Comparison of ENCODE assay signal across 16 cellular contexts in the genomic region with DNA sequence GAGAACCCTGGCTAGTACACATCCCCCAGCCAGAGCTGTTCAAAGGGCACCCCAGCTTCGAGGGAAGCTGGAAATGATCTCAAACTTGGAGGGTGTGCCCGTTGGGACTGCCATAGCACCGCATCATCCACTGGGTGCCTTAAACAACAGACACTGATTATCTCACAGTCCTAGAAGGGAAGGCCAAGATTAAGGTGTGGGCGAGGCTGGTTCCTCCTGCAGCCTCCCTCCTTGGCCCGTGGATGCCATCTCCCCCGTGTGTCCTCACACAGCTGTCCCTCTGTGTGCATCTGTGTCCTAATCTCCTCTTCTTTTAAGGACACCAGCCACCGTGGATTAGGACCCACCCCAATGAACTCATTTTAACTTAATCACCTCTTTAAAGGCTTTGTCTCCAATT. TPM values are rescaled to one million over a fixed set of nuclear protein-coding genes. Genes with fewer than 3 reads are reported as not detected.
DNase-seq lines count a peak whose midpoint lies in the region; ATAC-seq, FAIRE-seq and TF ChIP-seq lines count a peak whose summit lies in the region.
"Had no signal": no experiment of that assay in that cellular context is flagged by ENCODE, and none has a peak within 500 bp of the region (broad histone marks: within the 10 kb centered on the region; RNA-seq: fewer than 3 reads in every experiment).

No MANE protein-coding gene starts in this region.

- TF ChIP-seq POLR2A in HepG2 (IDR thresholded peaks at IDR 0.05; ENCODE audit: insufficient read depth in 1 of 2, low read depth in 2 of 2, low read length in 2 of 2), result no peak

- TF ChIP-seq RAD21 in HepG2 (CRISPR knock-in tag; IDR thresholded peaks at IDR 0.05), result no peak

- H4K20me1 ChIP-seq in HepG2 (ENCODE audit: insufficient read depth, low read length), result peaks cover 3% of the 10 kb centered on the region; the same call in 1 of the 2 replicates
- H4K20me1 ChIP-seq in MM.1S (ENCODE audit: insufficient read depth, low read length), result no peaks in the 10 kb centered on the region

- no peak for DNase-seq in activated CD8-positive, alpha-beta T cell treated with anti-CD3 and anti-CD28 coated beads, Interleukin-2, amount 10 ng/mL, durations not matched to agents 7 days and 5 days
- DNase-seq in HepG2 (ENCODE audit: low spot score) (no peak), caudate nucleus (lab: John Stamatoyannopoulos, UW) (no peak), MM.1S (no peak)
- DNase-seq: activated CD4-positive, alpha-beta T cell treated with anti-CD3 and anti-CD28 coated beads, Interleukin-2, amount 50 U/mL, for 48 hours; dorsolateral prefrontal cortex; GDM1; NCI-H510A treated with DMSO at 0.1 percent for 48 hours; stimulated activated CD4-positive, alpha-beta T cell treated with anti-CD3 and anti-CD28 coated beads, Interleukin-15, amount 100 ng/mL, for 24 hours; T1000 had no signal

- BruUV-seq in HepG2 (replicated peaks; lab: Mats Ljungman, UMichigan), result no TSS peak

- intact Hi-C loops in HepG2 (cut with micrococcal nuclease; ENCODE audit: unreplicated experiment), result no loop called here

- H3K4me2 ChIP-seq in HepG2 (ENCODE audit: low read depth, low read length), result peak overlapping the region; percentile 34; the same call in 1 of the 2 replicates
- no peak overlapping the region for H3K4me2 ChIP-seq in MM.1S (ENCODE audit: low read depth, low read length)

- H3K9ac ChIP-seq in HepG2 (ENCODE audit: insufficient read depth, low read depth, low read length) (no peak overlapping the region), subcutaneous abdominal adipose tissue (ENCODE audit: low read length in 5 of 5) (peak overlapping the region in 1 of 5 donors; percentile 48), MM.1S (ENCODE audit: low read length) (no peak overlapping the region)

- in situ Hi-C loops in HepG2 (cut with HindIII; ENCODE audit: extremely low pct_ligation_motif_present, low pct_unique_long_range_greater_than_20kb), result no loop called here

- H3K9me3 Mint-ChIP-seq in activated CD8-positive, alpha-beta T cell treated with anti-CD3 and anti-CD28 coated beads, Interleukin-2, amount 10 ng/mL, durations not matched to agents 7 days and 5 days (ENCODE audit: insufficient read depth), result no peaks in the 10 kb centered on the region
- H3K9me3 Mint-ChIP-seq: CD14-positive monocyte had no signal

- CTCF ChIA-PET in HEK293 (lab: Yijun Ruan, JAX) (interaction anchor here (0.7 to 1.9 kb wide), 3 partner anchors 31 to 157 kb away, joined by 3 to 6 read pairs (median 3); no protein-coding TSS in a partner anchor), HepG2 (lab: Yijun Ruan, JAX; ENCODE audit: low intra/inter-chr PET ratio, low total read pairs) (no interaction called here)
- CTCF ChIA-PET in activated CD8-positive, alpha-beta T cell treated with anti-CD3 and anti-CD28 coated beads, Interleukin-2, amount 10 ng/mL, durations not matched to agents 7 days and 5 days (lab: Charles Lee), result interaction anchor here (0.9 kb wide), 1 partner anchor 30 kb away, joined by 3 read pairs; no protein-coding TSS in a partner anchor

- WGBS in HepG2 (ENCODE audit: low lambda C conversion rate), result 8% methylated on average over 6 of the region's 7 CpGs

- TF ChIP-seq CTCF in HEK293 (tag by site-specific recombination; IDR thresholded peaks at IDR 0.05) (no peak), HepG2 (CRISPR knock-in tag; IDR thresholded peaks at IDR 0.05) (no peak), MM.1S (IDR thresholded peaks at IDR 0.05; ENCODE audit: low read length) (no peak)

- H3K4me1 ChIP-seq in HEK293 (ENCODE audit: control insufficient read depth, insufficient read depth, low read length) (no peaks in the 10 kb centered on the region; the same call in 1 of the 2 replicates), HepG2 (ENCODE audit: insufficient read depth, low read length) (peaks cover 56% of the 10 kb centered on the region), subcutaneous abdominal adipose tissue (ENCODE audit: control insufficient read depth in 5 of 5, insufficient read depth in 5 of 5, low read length in 5 of 5) (peaks cover 1 to 43% (median 29%) of the 10 kb centered on the region in 5 donors), MM.1S (ENCODE audit: low read length) (no peaks in the 10 kb centered on the region)
- H3K4me1 ChIP-seq: pancreas had no signal

- H3K27ac Mint-ChIP-seq in activated CD8-positive, alpha-beta T cell treated with anti-CD3 and anti-CD28 coated beads, Interleukin-2, amount 10 ng/mL, durations not matched to agents 7 days and 5 days, result peak overlapping the region; percentile 69
- H3K27ac Mint-ChIP-seq: CD14-positive monocyte had no signal

- H3K4me3 ChIP-seq in HEK293 (ENCODE audit: low read depth, low read length) (no peak overlapping the region), HepG2 (replicated peaks in 1 of 3; ENCODE audit: insufficient read depth in 1 of 3, low read depth in 2 of 3, low read length in 3 of 3) (no peak overlapping the region), subcutaneous abdominal adipose tissue (ENCODE audit: low read depth in 1 of 5, low read length in 5 of 5) (no peak overlapping the region), MM.1S (ENCODE audit: low read length) (no peak overlapping the region)
- H3K4me3 ChIP-seq: dorsolateral prefrontal cortex, pancreas, thoracic aorta had no signal

- H3K9me2 ChIP-seq in MM.1S (replicated peaks; ENCODE audit: insufficient read depth, low read length), result no peaks in the 10 kb centered on the region

- no peaks in the 10 kb centered on the region for H3K36me3 Mint-ChIP-seq in activated CD8-positive, alpha-beta T cell treated with anti-CD3 and anti-CD28 coated beads, Interleukin-2, amount 10 ng/mL, durations not matched to agents 7 days and 5 days (ENCODE audit: low read depth)
- H3K36me3 Mint-ChIP-seq: CD14-positive monocyte had no signal

- no peaks in the 10 kb centered on the region; a peak in 1 of 5 replicates for H3K27me3 ChIP-seq in HepG2 (ENCODE audit: control insufficient read depth in 1 of 2, insufficient read depth in 2 of 2, low read length in 2 of 2)
- peaks cover 18 to 35% (median 23%) of the 10 kb centered on the region in 5 donors for H3K27me3 ChIP-seq in subcutaneous abdominal adipose tissue (ENCODE audit: control insufficient read depth in 5 of 5, insufficient read depth in 4 of 5, low read length in 5 of 5)
- H3K27me3 ChIP-seq in MM.1S (replicated peaks; ENCODE audit: insufficient read depth, low read length), result no peaks in the 10 kb centered on the region; the same call in 1 of the 2 replicates
- H3K27me3 ChIP-seq: pancreas had no signal

- H3K36me3 ChIP-seq in HEK293 (ENCODE audit: control insufficient read depth in 2 of 2, insufficient read depth in 1 of 2, low read length in 2 of 2), result no peaks in the 10 kb centered on the region
- H3K36me3 ChIP-seq in HepG2 (replicated peaks in 1 of 2; ENCODE audit: control insufficient read depth in 1 of 2, insufficient read depth in 2 of 2, low read length in 2 of 2), result no peaks in the 10 kb centered on the region
- no peaks in the 10 kb centered on the region for H3K36me3 ChIP-seq in subcutaneous abdominal adipose tissue (ENCODE audit: control insufficient read depth in 5 of 5, insufficient read depth in 5 of 5, low read length in 5 of 5)
- no peaks in the 10 kb centered on the region for H3K36me3 ChIP-seq in MM.1S (replicated peaks; ENCODE audit: insufficient read depth, low read length)
- H3K36me3 ChIP-seq: pancreas, thoracic aorta had no signal

- H3K4me3 Mint-ChIP-seq in activated CD8-positive, alpha-beta T cell treated with anti-CD3 and anti-CD28 coated beads, Interleukin-2, amount 10 ng/mL, durations not matched to agents 7 days and 5 days, result no peak overlapping the region

- no peak for ATAC-seq in activated CD8-positive, alpha-beta T cell treated with anti-CD3 and anti-CD28 coated beads, Interleukin-2, amount 10 ng/mL, durations not matched to agents 7 days and 5 days
- ATAC-seq in HepG2 (no peak), GM18873 (IDR thresholded peaks at IDR 0.05; ENCODE audit: low FRiP score, unreplicated experiment) (no peak)
- ATAC-seq: pancreas had no signal

- no peaks in the 10 kb centered on the region for H3F3A ChIP-seq in MM.1S (ENCODE audit: insufficient read depth, low read length)

- peaks cover 45% of the 10 kb centered on the region for H3K4me1 Mint-ChIP-seq in activated CD8-positive, alpha-beta T cell treated with anti-CD3 and anti-CD28 coated beads, Interleukin-2, amount 10 ng/mL, durations not matched to agents 7 days and 5 days (ENCODE audit: low read depth)

- H2AFZ ChIP-seq in HepG2 (ENCODE audit: low read length) (no peak overlapping the region), MM.1S (ENCODE audit: low read length) (no peak overlapping the region)

- H3K27me3 Mint-ChIP-seq in activated CD8-positive, alpha-beta T cell treated with anti-CD3 and anti-CD28 coated beads, Interleukin-2, amount 10 ng/mL, durations not matched to agents 7 days and 5 days (ENCODE audit: low read depth), result no peaks in the 10 kb centered on the region

- H3K79me2 ChIP-seq in HepG2 (ENCODE audit: insufficient read depth, low read length) (no peaks in the 10 kb centered on the region), MM.1S (ENCODE audit: low read length) (peaks cover 2% of the 10 kb centered on the region; the same call in 1 of the 2 replicates)

- POLR2A ChIA-PET in HEK293 (lab: Yijun Ruan, JAX) (interaction anchor here (1.5 to 7.7 kb wide), 2 partner anchors 9 to 21 kb away, joined by 4 to 82 read pairs; partner anchors contain the start of genes GJC2 and GUK1), HepG2 (lab: Yijun Ruan, JAX) (interaction anchor here (0.8 to 2.8 kb wide), 2 partner anchors 10 to 12 kb away, joined by 4 to 16 read pairs; partner anchors contain the start of gene GJC2)
- POLR2A ChIA-PET in activated CD8-positive, alpha-beta T cell treated with anti-CD3 and anti-CD28 coated beads, Interleukin-2, amount 10 ng/mL, durations not matched to agents 7 days and 5 days (lab: Charles Lee), result interaction anchor here (1.0 kb wide), 1 partner anchor 21 kb away, joined by 3 read pairs; no protein-coding TSS in a partner anchor

- H3K27ac ChIP-seq in HEK293 (ENCODE audit: extremely low read depth, low read depth, low read length) (no peak overlapping the region), HepG2 (ENCODE audit: extremely low read length, insufficient read depth, low read length) (no peak overlapping the region), subcutaneous abdominal adipose tissue (ENCODE audit: low read depth, low read length) (peak overlapping the region; percentile 60), caudate nucleus (ENCODE audit: low read depth, low read length) (no peak overlapping the region), MM.1S (ENCODE audit: low read length) (no peak overlapping the region)
- H3K27ac ChIP-seq: thoracic aorta had no signal

- H3K9me3 ChIP-seq in HEK293 (ENCODE audit: control insufficient read depth, insufficient read depth, low read depth, low read length), result no peaks in the 10 kb centered on the region
- no peaks in the 10 kb centered on the region for H3K9me3 ChIP-seq in HepG2 (ENCODE audit: low read length)
- no peaks in the 10 kb centered on the region for H3K9me3 ChIP-seq in subcutaneous abdominal adipose tissue (ENCODE audit: control insufficient read depth in 5 of 5, low read length in 5 of 5)
- no peaks in the 10 kb centered on the region for H3K9me3 ChIP-seq in MM.1S (replicated peaks; ENCODE audit: insufficient read depth, low read length)
- H3K9me3 ChIP-seq: pancreas, thoracic aorta had no signal

- FAIRE-seq in HepG2 (lab: Jason Lieb, UNC), result no peak
- FAIRE-seq: pancreas had no signal

- TF ChIP-seq EP300 in HepG2 (IDR thresholded peaks at IDR 0.05; ENCODE audit: low read depth in 2 of 2, low read length in 2 of 2), result no peak
- TF ChIP-seq EP300 in HepG2 (CRISPR knock-in tag; IDR thresholded peaks at IDR 0.05; ENCODE audit: borderline replicate concordance), result no peak

RNA-seq across cellular contexts. Expression of gene IBA57, which starts 4.2 kb away (rescaled TPM):
- total RNA-seq in activated CD8-positive, alpha-beta T cell treated with anti-CD3 and anti-CD28 coated beads, Interleukin-2, amount 10 ng/mL, durations not matched to agents 7 days and 5 days, result 1 to 10 TPM; 7.5 to 8.9 TPM
- 9.7 and 10.2 TPM in 2 replicates for total RNA-seq in HepG2 (2016; rRNA removed; fragmentation: Illumina TruSeq; extraction: Trizol)
- total RNA-seq in HepG2 (2016; cell fraction: cytosol; rRNA removed; fragmentation: Illumina TruSeq; extraction: Trizol; ENCODE audit: low read depth), result 0.81 and 1.6 TPM in 2 replicates
- 8.3 and 9.2 TPM in 2 replicates for total RNA-seq in HepG2 (2016; cell fraction: insoluble cytoplasmic fraction; rRNA removed; fragmentation: Illumina TruSeq; extraction: Trizol)
- 2.3 and 3.6 TPM in 2 replicates for total RNA-seq in HepG2 (2016; cell fraction: membrane; rRNA removed; fragmentation: Illumina TruSeq; extraction: Trizol)
- 3.8 and 4.7 TPM in 2 replicates for total RNA-seq in HepG2 (2016; cell fraction: nucleus; rRNA removed; fragmentation: Illumina TruSeq; extraction: Trizol)
- polyA plus RNA-seq in HepG2 (2011; rRNA removed), result 2.3 and 4.2 TPM in 2 replicates
- 1.7 and 3.8 TPM in 2 replicates for polyA plus RNA-seq in HepG2 (2011; cell fraction: cytosol; rRNA removed)
- polyA plus RNA-seq in HepG2 (2011; cell fraction: nucleus; rRNA removed), result 3.6 and 5.6 TPM in 2 replicates
- 2.1 and 2.8 TPM in 2 replicates for polyA plus RNA-seq in HepG2 (2012)
- 0.59 and 1.2 TPM in 2 replicates for polyA plus RNA-seq in HepG2 (2016; cell fraction: cytosol; fragmentation: Illumina TruSeq; extraction: Trizol; ENCODE audit: low read depth)
- 7.5 and 7.6 TPM in 2 replicates for polyA plus RNA-seq in HepG2 (2016; cell fraction: insoluble cytoplasmic fraction; fragmentation: Illumina TruSeq; extraction: Trizol; ENCODE audit: low read depth)
- polyA plus RNA-seq in HepG2 (2016; cell fraction: membrane; fragmentation: Illumina TruSeq; extraction: Trizol; ENCODE audit: low read depth), result 2.2 and 2.3 TPM in 2 replicates
- 4.3 and 5.9 TPM in 2 replicates for polyA plus RNA-seq in HepG2 (2016; cell fraction: nucleus; fragmentation: Illumina TruSeq; extraction: Trizol; ENCODE audit: insufficient read depth, low read depth)
- 2.7 and 11.4 TPM in 2 replicates for polyA minus RNA-seq in HepG2 (2011; rRNA and poly(A)+ RNA removed; ENCODE audit: low replicate concordance)
- 3.1 and 4.6 TPM in 2 replicates for polyA minus RNA-seq in HepG2 (2011; cell fraction: cytosol; rRNA and poly(A)+ RNA removed)
- polyA minus RNA-seq in HepG2 (2011; cell fraction: nucleus; rRNA and poly(A)+ RNA removed), result 3.7 and 5.7 TPM in 2 replicates

RNA-seq across cellular contexts. Expression of gene GJC2, which starts 11.7 kb away (rescaled TPM):
- 1 to 10 TPM; 4.1 to 4.4 TPM for total RNA-seq in activated CD8-positive, alpha-beta T cell treated with anti-CD3 and anti-CD28 coated beads, Interleukin-2, amount 10 ng/mL, durations not matched to agents 7 days and 5 days
- 1.6 and 3.8 TPM in 2 replicates for total RNA-seq in HepG2 (2016; rRNA removed; fragmentation: Illumina TruSeq; extraction: Trizol)
- 0.79 and 1.0 TPM in 2 replicates for total RNA-seq in HepG2 (2016; cell fraction: cytosol; rRNA removed; fragmentation: Illumina TruSeq; extraction: Trizol; ENCODE audit: low read depth)
- 1.5 and 3.8 TPM in 2 replicates for total RNA-seq in HepG2 (2016; cell fraction: insoluble cytoplasmic fraction; rRNA removed; fragmentation: Illumina TruSeq; extraction: Trizol)
- 1.4 and 2.0 TPM in 2 replicates for total RNA-seq in HepG2 (2016; cell fraction: membrane; rRNA removed; fragmentation: Illumina TruSeq; extraction: Trizol)
- total RNA-seq in HepG2 (2016; cell fraction: nucleus; rRNA removed; fragmentation: Illumina TruSeq; extraction: Trizol), result 2.3 and 2.4 TPM in 2 replicates
- 1.6 and 2.5 TPM in 2 replicates for polyA plus RNA-seq in HepG2 (2011; rRNA removed)
- 1.4 and 3.3 TPM in 2 replicates for polyA plus RNA-seq in HepG2 (2011; cell fraction: cytosol; rRNA removed)
- 3.1 and 3.8 TPM in 2 replicates for polyA plus RNA-seq in HepG2 (2011; cell fraction: nucleus; rRNA removed)
- 2.5 and 2.9 TPM in 2 replicates for polyA plus RNA-seq in HepG2 (2012)
- polyA plus RNA-seq in HepG2 (2016; cell fraction: cytosol; fragmentation: Illumina TruSeq; extraction: Trizol; ENCODE audit: low read depth), result 0.48 and 0.51 TPM in 2 replicates
- polyA plus RNA-seq in HepG2 (2016; cell fraction: insoluble cytoplasmic fraction; fragmentation: Illumina TruSeq; extraction: Trizol; ENCODE audit: low read depth), result 1.7 and 1.8 TPM in 2 replicates
- 1.2 and 1.3 TPM in 2 replicates for polyA plus RNA-seq in HepG2 (2016; cell fraction: membrane; fragmentation: Illumina TruSeq; extraction: Trizol; ENCODE audit: low read depth)
- polyA plus RNA-seq in HepG2 (2016; cell fraction: nucleus; fragmentation: Illumina TruSeq; extraction: Trizol; ENCODE audit: insufficient read depth, low read depth), result 3.1 and 3.7 TPM in 2 replicates
- 0.65 and 7.9 TPM in 2 replicates for polyA minus RNA-seq in HepG2 (2011; rRNA and poly(A)+ RNA removed; ENCODE audit: low replicate concordance)
- polyA minus RNA-seq in HepG2 (2011; cell fraction: cytosol; rRNA and poly(A)+ RNA removed), result 2.4 and 5.1 TPM in 2 replicates
- polyA minus RNA-seq in HepG2 (2011; cell fraction: nucleus; rRNA and poly(A)+ RNA removed), result 2.4 and 2.7 TPM in 2 replicates
- polyA plus RNA-seq: CD14-positive monocyte had no signal

RNA-seq across cellular contexts. Expression of gene GUK1, which starts 21.3 kb away (rescaled TPM):
- 100 to 1,000 TPM; 339 to 344 TPM for total RNA-seq in activated CD8-positive, alpha-beta T cell treated with anti-CD3 and anti-CD28 coated beads, Interleukin-2, amount 10 ng/mL, durations not matched to agents 7 days and 5 days
- total RNA-seq in HepG2 (2016; rRNA removed; fragmentation: Illumina TruSeq; extraction: Trizol), result 82.7 and 116 TPM in 2 replicates
- 772 and 776 TPM in 2 replicates for total RNA-seq in HepG2 (2016; cell fraction: cytosol; rRNA removed; fragmentation: Illumina TruSeq; extraction: Trizol; ENCODE audit: low read depth)
- 78.9 and 120 TPM in 2 replicates for total RNA-seq in HepG2 (2016; cell fraction: insoluble cytoplasmic fraction; rRNA removed; fragmentation: Illumina TruSeq; extraction: Trizol)
- 448 and 476 TPM in 2 replicates for total RNA-seq in HepG2 (2016; cell fraction: membrane; rRNA removed; fragmentation: Illumina TruSeq; extraction: Trizol)
- 51.4 and 56.9 TPM in 2 replicates for total RNA-seq in HepG2 (2016; cell fraction: nucleus; rRNA removed; fragmentation: Illumina TruSeq; extraction: Trizol)
- 154 and 205 TPM in 2 replicates for polyA plus RNA-seq in HepG2 (2011; rRNA removed)
- 228 and 301 TPM in 2 replicates for polyA plus RNA-seq in HepG2 (2011; cell fraction: cytosol; rRNA removed)
- 387 and 492 TPM in 2 replicates for polyA plus RNA-seq in HepG2 (2011; cell fraction: nucleus; rRNA removed)
- polyA plus RNA-seq in HepG2 (2012), result 58.4 and 85.4 TPM in 2 replicates
- 764 and 775 TPM in 2 replicates for polyA plus RNA-seq in HepG2 (2016; cell fraction: cytosol; fragmentation: Illumina TruSeq; extraction: Trizol; ENCODE audit: low read depth)
- polyA plus RNA-seq in HepG2 (2016; cell fraction: insoluble cytoplasmic fraction; fragmentation: Illumina TruSeq; extraction: Trizol; ENCODE audit: low read depth), result 78.9 and 87.4 TPM in 2 replicates
- 402 and 423 TPM in 2 replicates for polyA plus RNA-seq in HepG2 (2016; cell fraction: membrane; fragmentation: Illumina TruSeq; extraction: Trizol; ENCODE audit: low read depth)
- 119 and 120 TPM in 2 replicates for polyA plus RNA-seq in HepG2 (2016; cell fraction: nucleus; fragmentation: Illumina TruSeq; extraction: Trizol; ENCODE audit: insufficient read depth, low read depth)
- 81.2 and 86.5 TPM in 2 replicates for polyA minus RNA-seq in HepG2 (2011; rRNA and poly(A)+ RNA removed; ENCODE audit: low replicate concordance)
- 31.2 and 41.7 TPM in 2 replicates for polyA minus RNA-seq in HepG2 (2011; cell fraction: cytosol; rRNA and poly(A)+ RNA removed)
- 52.1 and 60.5 TPM in 2 replicates for polyA minus RNA-seq in HepG2 (2011; cell fraction: nucleus; rRNA and poly(A)+ RNA removed)

RNA-seq across cellular contexts. Expression of gene OBSCN, which starts 46.5 kb away (rescaled TPM):
- 10 to 100 TPM; 12.3 to 14.4 TPM for total RNA-seq in activated CD8-positive, alpha-beta T cell treated with anti-CD3 and anti-CD28 coated beads, Interleukin-2, amount 10 ng/mL, durations not matched to agents 7 days and 5 days
- total RNA-seq in HepG2 (2016; rRNA removed; fragmentation: Illumina TruSeq; extraction: Trizol), result 0.08 and 0.20 TPM in 2 replicates
- total RNA-seq in HepG2 (2016; cell fraction: cytosol; rRNA removed; fragmentation: Illumina TruSeq; extraction: Trizol; ENCODE audit: low read depth), result not detected in 2 replicates
- total RNA-seq in HepG2 (2016; cell fraction: insoluble cytoplasmic fraction; rRNA removed; fragmentation: Illumina TruSeq; extraction: Trizol), result 0.09 and 0.13 TPM in 2 replicates
- total RNA-seq in HepG2 (2016; cell fraction: membrane; rRNA removed; fragmentation: Illumina TruSeq; extraction: Trizol), result 0.06 and 0.07 TPM in 2 replicates
- total RNA-seq in HepG2 (2016; cell fraction: nucleus; rRNA removed; fragmentation: Illumina TruSeq; extraction: Trizol), result 0.12 TPM in 1 of 2 replicates, not detected in the other
- 0.10 and 0.20 TPM in 2 replicates for polyA plus RNA-seq in HepG2 (2011; rRNA removed)
- 0.03 and 0.07 TPM in 2 replicates for polyA plus RNA-seq in HepG2 (2011; cell fraction: cytosol; rRNA removed)
- 0.58 and 1.1 TPM in 2 replicates for polyA plus RNA-seq in HepG2 (2011; cell fraction: nucleus; rRNA removed)
- 0.09 and 0.55 TPM in 2 replicates for polyA plus RNA-seq in HepG2 (2012)
- polyA plus RNA-seq in HepG2 (2016; cell fraction: cytosol; fragmentation: Illumina TruSeq; extraction: Trizol; ENCODE audit: low read depth), result not detected in 2 replicates
- polyA plus RNA-seq in HepG2 (2016; cell fraction: insoluble cytoplasmic fraction; fragmentation: Illumina TruSeq; extraction: Trizol; ENCODE audit: low read depth), result 0.08 and 0.10 TPM in 2 replicates
- polyA plus RNA-seq in HepG2 (2016; cell fraction: membrane; fragmentation: Illumina TruSeq; extraction: Trizol; ENCODE audit: low read depth), result not detected in 2 replicates
- 0.14 and 0.32 TPM in 2 replicates for polyA plus RNA-seq in HepG2 (2016; cell fraction: nucleus; fragmentation: Illumina TruSeq; extraction: Trizol; ENCODE audit: insufficient read depth, low read depth)
- 0.24 and 23.5 TPM in 2 replicates for polyA minus RNA-seq in HepG2 (2011; rRNA and poly(A)+ RNA removed; ENCODE audit: low replicate concordance)
- polyA minus RNA-seq in HepG2 (2011; cell fraction: cytosol; rRNA and poly(A)+ RNA removed), result 0.10 and 0.35 TPM in 2 replicates
- polyA minus RNA-seq in HepG2 (2011; cell fraction: nucleus; rRNA and poly(A)+ RNA removed), result 0.52 and 0.99 TPM in 2 replicates

RNA-seq across cellular contexts. Expression of gene MRPL55, which starts 52.3 kb away (rescaled TPM):
- total RNA-seq in activated CD8-positive, alpha-beta T cell treated with anti-CD3 and anti-CD28 coated beads, Interleukin-2, amount 10 ng/mL, durations not matched to agents 7 days and 5 days, result 10 to 100 TPM; 51.1 to 60.7 TPM
- total RNA-seq in HepG2 (2016; rRNA removed; fragmentation: Illumina TruSeq; extraction: Trizol), result 92.9 and 97.9 TPM in 2 replicates
- total RNA-seq in HepG2 (2016; cell fraction: cytosol; rRNA removed; fragmentation: Illumina TruSeq; extraction: Trizol; ENCODE audit: low read depth), result 49.0 and 60.3 TPM in 2 replicates
- 86.6 and 104 TPM in 2 replicates for total RNA-seq in HepG2 (2016; cell fraction: insoluble cytoplasmic fraction; rRNA removed; fragmentation: Illumina TruSeq; extraction: Trizol)
- 54.0 and 72.4 TPM in 2 replicates for total RNA-seq in HepG2 (2016; cell fraction: membrane; rRNA removed; fragmentation: Illumina TruSeq; extraction: Trizol)
- total RNA-seq in HepG2 (2016; cell fraction: nucleus; rRNA removed; fragmentation: Illumina TruSeq; extraction: Trizol), result 52.4 and 56.0 TPM in 2 replicates
- polyA plus RNA-seq in HepG2 (2011; rRNA removed), result 58.6 and 74.8 TPM in 2 replicates
- 43.3 and 107 TPM in 2 replicates for polyA plus RNA-seq in HepG2 (2011; cell fraction: cytosol; rRNA removed)
- 195 and 229 TPM in 2 replicates for polyA plus RNA-seq in HepG2 (2011; cell fraction: nucleus; rRNA removed)
- polyA plus RNA-seq in HepG2 (2012), result 31.6 and 40.6 TPM in 2 replicates
- polyA plus RNA-seq in HepG2 (2016; cell fraction: cytosol; fragmentation: Illumina TruSeq; extraction: Trizol; ENCODE audit: low read depth), result 37.6 and 50.2 TPM in 2 replicates
- 96.5 and 99.2 TPM in 2 replicates for polyA plus RNA-seq in HepG2 (2016; cell fraction: insoluble cytoplasmic fraction; fragmentation: Illumina TruSeq; extraction: Trizol; ENCODE audit: low read depth)
- 41.3 and 57.8 TPM in 2 replicates for polyA plus RNA-seq in HepG2 (2016; cell fraction: membrane; fragmentation: Illumina TruSeq; extraction: Trizol; ENCODE audit: low read depth)
- 81.1 and 106 TPM in 2 replicates for polyA plus RNA-seq in HepG2 (2016; cell fraction: nucleus; fragmentation: Illumina TruSeq; extraction: Trizol; ENCODE audit: insufficient read depth, low read depth)
- polyA minus RNA-seq in HepG2 (2011; rRNA and poly(A)+ RNA removed; ENCODE audit: low replicate concordance), result 52.6 and 85.2 TPM in 2 replicates
- 25.1 and 31.5 TPM in 2 replicates for polyA minus RNA-seq in HepG2 (2011; cell fraction: cytosol; rRNA and poly(A)+ RNA removed)
- polyA minus RNA-seq in HepG2 (2011; cell fraction: nucleus; rRNA and poly(A)+ RNA removed), result 29.2 and 32.2 TPM in 2 replicates
